Comparison of ENCODE assay signal across 29 cellular contexts in genomic region chrX:137236837-137237236, GRCh38.
"Had no signal": no experiment of that assay in that cellular context is flagged by ENCODE, and none has a peak within 500 bp of the region (broad histone marks: within the 10 kb centered on the region; RNA-seq: fewer than 3 reads in every experiment).

No MANE protein-coding gene starts in this region.

- H3K36me3 ChIP-seq: brain microvascular endothelial cell, gastroesophageal sphincter, ovary, uterus had no signal

- H3K27ac Mint-ChIP-seq: activated T-helper 1 cell treated with anti-CD3 and anti-CD28 coated beads, Interleukin-12 subunit alpha, Interleukin-12 subunit beta, Interleukin-2, Interleukin-4 antibody, amounts not matched to agents 30 ng/mL and 10 ng/mL and 1 ng/mL, durations not matched to agents 14 hours and 24 hours and 36 hours; nephron progenitor cell; stimulated activated naive CD8-positive, alpha-beta T cell treated with anti-CD3 and anti-CD28 coated beads, Interleukin-15, Interleukin-2, amounts not matched to agents 100 ng/mL and 50 ng/mL, for 24 hours; T-helper 2 cell treated with Interferon-gamma antibody and Interleukin-4, amounts not matched to agents 5 μg/mL and 100 μg/mL, for 36 hours; type B pancreatic cell had no signal

- H3K4me3 ChIP-seq: coronary artery, dorsolateral prefrontal cortex, gastroesophageal sphincter, hepatocyte, ovary, skin epidermis, uterus had no signal

- DNase-seq: activated CD4-positive, alpha-beta T cell treated with anti-CD3 and anti-CD28 coated beads for 48 hours; activated CD4-positive, alpha-beta T cell treated with anti-CD3 and anti-CD28 coated beads, Interleukin-2, amount 50 U/mL, for 48 hours; activated CD8-positive, alpha-beta memory T cell treated with anti-CD3 and anti-CD28 coated beads, Interleukin-2, amount 50 U/mL, for 4 hours; activated effector memory CD4-positive, alpha-beta T cell treated with anti-CD3 and anti-CD28 coated beads, Interleukin-2, amount 50 U/mL, for 16 hours; activated naive CD4-positive, alpha-beta T cell treated with anti-CD3 and anti-CD28 coated beads, Interleukin-2, amount 50 U/mL, for 16 hours; activated T-cell treated with anti-CD3 and anti-CD28 coated beads, Interleukin-2, amount 50 U/mL, for 1 hour; amniotic stem cell; brain microvascular endothelial cell; dorsolateral prefrontal cortex; effector memory CD4-positive, alpha-beta T cell; islet precursor cell; left ventricle myocardium superior; mammary epithelial cell; nephron progenitor cell; ovary; stimulated activated CD4-positive, alpha-beta T cell treated with anti-CD3 and anti-CD28 coated beads, Interleukin-12 subunit alpha, Interleukin-12 subunit beta, amount 100 ng/mL, for 4 hours; stimulated activated CD4-positive, alpha-beta T cell treated with anti-CD3 and anti-CD28 coated beads, Interleukin-4, amount 100 ng/mL, for 1 hour; uterus had no signal

- H3K4me3 Mint-ChIP-seq: activated T-helper 1 cell treated with anti-CD3 and anti-CD28 coated beads, Interleukin-12 subunit alpha, Interleukin-12 subunit beta, Interleukin-2, Interleukin-4 antibody, amounts not matched to agents 30 ng/mL and 10 ng/mL and 1 ng/mL, durations not matched to agents 14 hours and 24 hours and 36 hours; nephron progenitor cell; stimulated activated naive CD8-positive, alpha-beta T cell treated with anti-CD3 and anti-CD28 coated beads, Interleukin-15, Interleukin-2, amounts not matched to agents 100 ng/mL and 50 ng/mL, for 24 hours; T-helper 2 cell treated with Interferon-gamma antibody and Interleukin-4, amounts not matched to agents 5 μg/mL and 100 μg/mL, for 36 hours; type B pancreatic cell had no signal

- H3K4me1 ChIP-seq: gastroesophageal sphincter, uterus had no signal

- H3K36me3 Mint-ChIP-seq: type B pancreatic cell had no signal

- H3K4me2 ChIP-seq: hepatocyte had no signal

- H3K27me3 Mint-ChIP-seq: progenitor cell of endocrine pancreas; stimulated activated naive CD8-positive, alpha-beta T cell treated with anti-CD3 and anti-CD28 coated beads, Interleukin-15, Interleukin-2, amounts not matched to agents 100 ng/mL and 50 ng/mL, for 24 hours; type B pancreatic cell had no signal

- H3K79me2 ChIP-seq: hepatocyte had no signal

- H2AFZ ChIP-seq: hepatocyte had no signal

- H3K27ac ChIP-seq: brain microvascular endothelial cell, coronary artery, dorsolateral prefrontal cortex, gastroesophageal sphincter, hepatocyte, ovary, skin epidermis, uterus, VCaP had no signal

- H3K9me3 ChIP-seq: gastroesophageal sphincter, ovary, uterus had no signal

- H3K9me3 Mint-ChIP-seq: activated T-helper 1 cell treated with anti-CD3 and anti-CD28 coated beads, Interleukin-12 subunit alpha, Interleukin-12 subunit beta, Interleukin-2, Interleukin-4 antibody, amounts not matched to agents 30 ng/mL and 10 ng/mL and 1 ng/mL, durations not matched to agents 14 hours and 24 hours and 36 hours; stimulated activated naive CD8-positive, alpha-beta T cell treated with anti-CD3 and anti-CD28 coated beads, Interleukin-15, Interleukin-2, amounts not matched to agents 100 ng/mL and 50 ng/mL, for 24 hours; T-helper 2 cell treated with Interferon-gamma antibody and Interleukin-4, amounts not matched to agents 5 μg/mL and 100 μg/mL, for 36 hours; type B pancreatic cell had no signal

- H3K27me3 ChIP-seq: brain microvascular endothelial cell, gastroesophageal sphincter, hepatocyte, ovary, uterus had no signal

- ATAC-seq: gastroesophageal sphincter, left ventricle myocardium superior, sciatic nerve had no signal
